In genomic region chr12:75756112-75756511, GRCh38 we compare ENCODE assay signal across 28 cellular contexts.
"Had no signal": no experiment of that assay in that cellular context is flagged by ENCODE, and none has a peak within 500 bp of the region (broad histone marks: within the 10 kb centered on the region; RNA-seq: fewer than 3 reads in every experiment).

No MANE protein-coding gene starts in this region.

- H3K27ac Mint-ChIP-seq: mesothelial cell of epicardium; naive B cell; stimulated activated naive CD8-positive, alpha-beta T cell treated with anti-CD3 and anti-CD28 coated beads, Interleukin-15, amount 100 ng/mL, for 72 hours had no signal

- DNase-seq: dorsolateral prefrontal cortex; effector CD4-positive, alpha-beta T cell; heart left ventricle; hippocampal formation; left cardiac atrium; left lung; mesenchymal stem cell; mucosa of descending colon; naive B cell; nephron progenitor cell; nucleus accumbens; stimulated activated CD4-positive, alpha-beta T cell treated with anti-CD3 and anti-CD28 coated beads, Interleukin-12 subunit alpha, Interleukin-12 subunit beta, amount 100 ng/mL, for 4 hours; stimulated activated CD4-positive, alpha-beta T cell treated with anti-CD3 and anti-CD28 coated beads, Interleukin-1b, Interleukin-23, amount 100 ng/mL, for 48 hours; stimulated activated CD4-positive, alpha-beta T cell treated with anti-CD3 and anti-CD28 coated beads, Interleukin-4, amount 100 ng/mL, for 1 hour; stimulated activated CD8-positive, alpha-beta memory T cell treated with anti-CD3 and anti-CD28 coated beads, Interleukin-4, amount 100 ng/mL, for 48 hours; stimulated activated naive CD4-positive, alpha-beta T cell; stimulated activated naive CD8-positive, alpha-beta T cell treated with anti-CD3 and anti-CD28 coated beads, Interleukin-15, amount 100 ng/mL, for 72 hours; transverse colon; upper lobe of right lung; uterus had no signal

- H3K27ac ChIP-seq: dorsolateral prefrontal cortex, foreskin keratinocyte, gastroesophageal sphincter, heart left ventricle, left lung, prostate gland, right atrium auricular region, suprapubic skin, transverse colon, upper lobe of right lung, uterus had no signal

- H3K4me3 Mint-ChIP-seq: mesothelial cell of epicardium; naive B cell; nephron progenitor cell; stimulated activated naive CD8-positive, alpha-beta T cell treated with anti-CD3 and anti-CD28 coated beads, Interleukin-15, amount 100 ng/mL, for 72 hours had no signal

- ATAC-seq: foreskin keratinocyte; gastroesophageal sphincter; heart left ventricle; left cardiac atrium; left lung; sciatic nerve; stimulated activated naive CD8-positive, alpha-beta T cell treated with anti-CD3 and anti-CD28 coated beads, Interleukin-15, amount 100 ng/mL, for 72 hours; upper lobe of right lung had no signal

- H3K36me3 Mint-ChIP-seq: mesothelial cell of epicardium, naive B cell had no signal

- H3K4me1 ChIP-seq: gastroesophageal sphincter, heart left ventricle, left lung, prostate gland, right atrium auricular region, suprapubic skin, upper lobe of right lung, uterus had no signal

- H3K36me3 ChIP-seq: gastroesophageal sphincter, heart left ventricle, left lung, prostate gland, right atrium auricular region, suprapubic skin, transverse colon, upper lobe of right lung, uterus had no signal

- H3K9me3 ChIP-seq: gastroesophageal sphincter, heart left ventricle, left lung, mucosa of descending colon, prostate gland, right atrium auricular region, suprapubic skin, transverse colon, upper lobe of right lung, uterus had no signal

- H3K4me3 ChIP-seq: dorsolateral prefrontal cortex, gastroesophageal sphincter, heart left ventricle, left lung, mucosa of descending colon, prostate gland, right atrium auricular region, smooth muscle cell, suprapubic skin, transverse colon, upper lobe of right lung, uterus had no signal

- H3K27me3 ChIP-seq: dorsolateral prefrontal cortex, foreskin keratinocyte, gastroesophageal sphincter, heart left ventricle, left lung, right atrium auricular region, suprapubic skin, transverse colon, upper lobe of right lung, uterus had no signal

- H3K9me3 Mint-ChIP-seq: mesothelial cell of epicardium; naive B cell; nephron progenitor cell; stimulated activated naive CD8-positive, alpha-beta T cell treated with anti-CD3 and anti-CD28 coated beads, Interleukin-15, amount 100 ng/mL, for 72 hours had no signal

- H3K4me1 Mint-ChIP-seq: naive B cell had no signal

- H3K4me2 ChIP-seq: smooth muscle cell had no signal
